21 cellular contexts compared by ENCODE assay signal in genomic region chr15:51833782-51834181, GRCh38. TPM values are rescaled to one million over a fixed set of nuclear protein-coding genes. Genes with fewer than 3 reads are reported as not detected.
DNase-seq lines count a peak whose midpoint lies in the region; ATAC-seq and TF ChIP-seq lines count a peak whose summit lies in the region.
"Had no signal": no experiment of that assay in that cellular context is flagged by ENCODE, and none has a peak within 500 bp of the region (broad histone marks: within the 10 kb centered on the region; RNA-seq: fewer than 3 reads in every experiment).

No MANE protein-coding gene starts in this region.

- no peaks in the 10 kb centered on the region for H3K9me3 ChIP-seq in MG63
- H3K9me3 ChIP-seq: HAP-1, lower lobe of right lung, tibial artery had no signal

- TF ChIP-seq CTCF in osteocyte (IDR thresholded peaks at IDR 0.05): no peak

- ATAC-seq in GM18520 (IDR thresholded peaks at IDR 0.05; ENCODE audit: unreplicated experiment): no peak
- ATAC-seq: lower lobe of right lung, WTC11 had no signal

- H3K36me3 Mint-ChIP-seq in activated naive CD4-positive, alpha-beta T cell treated with anti-CD3 and anti-CD28 coated beads, Interleukin-2, amount 50 U/mL, for 24 hours: no peaks in the 10 kb centered on the region
- H3K36me3 Mint-ChIP-seq in activated CD4-positive, alpha-beta memory T cell treated with anti-CD3 and anti-CD28 coated beads, Interleukin-2, amount 10 ng/mL, durations not matched to agents 7 days and 5 days (ENCODE audit: low read depth): peaks cover 16% of the 10 kb centered on the region
- H3K36me3 Mint-ChIP-seq in osteocyte (ENCODE audit: unreplicated experiment): peaks cover 2% of the 10 kb centered on the region
- H3K36me3 Mint-ChIP-seq: IgD-negative memory B cell, WTC11 had no signal

- no peaks in the 10 kb centered on the region for H3K9me3 Mint-ChIP-seq in activated naive CD4-positive, alpha-beta T cell treated with anti-CD3 and anti-CD28 coated beads, Interleukin-2, amount 50 U/mL, for 24 hours
- H3K9me3 Mint-ChIP-seq in activated CD4-positive, alpha-beta memory T cell treated with anti-CD3 and anti-CD28 coated beads, Interleukin-2, amount 10 ng/mL, durations not matched to agents 7 days and 5 days: no peaks in the 10 kb centered on the region
- no peaks in the 10 kb centered on the region for H3K9me3 Mint-ChIP-seq in osteocyte (ENCODE audit: unreplicated experiment)
- H3K9me3 Mint-ChIP-seq: IgD-negative memory B cell, WTC11 had no signal

- CTCF ChIA-PET in activated CD4-positive, alpha-beta memory T cell treated with anti-CD3 and anti-CD28 coated beads, Interleukin-2, amount 10 ng/mL, durations not matched to agents 7 days and 5 days (lab: Charles Lee): no interaction called here

- H3K4me3 ChIP-seq in MG63: no peak overlapping the region
- H3K4me3 ChIP-seq: HAP-1, tibial artery had no signal

- no peaks in the 10 kb centered on the region for H3K27me3 ChIP-seq in MG63
- H3K27me3 ChIP-seq: tibial artery had no signal

- POLR2A ChIA-PET in activated CD4-positive, alpha-beta memory T cell treated with anti-CD3 and anti-CD28 coated beads, Interleukin-2, amount 10 ng/mL, durations not matched to agents 7 days and 5 days (lab: Charles Lee): no interaction called here

- H3K27ac Mint-ChIP-seq in activated naive CD4-positive, alpha-beta T cell treated with anti-CD3 and anti-CD28 coated beads, Interleukin-2, amount 50 U/mL, for 24 hours: peak overlapping the region; percentile 14
- peak overlapping the region; percentile 53 for H3K27ac Mint-ChIP-seq in activated CD4-positive, alpha-beta memory T cell treated with anti-CD3 and anti-CD28 coated beads, Interleukin-2, amount 10 ng/mL, durations not matched to agents 7 days and 5 days
- H3K27ac Mint-ChIP-seq in osteocyte (ENCODE audit: unreplicated experiment): peak overlapping the region; percentile 56
- H3K27ac Mint-ChIP-seq: IgD-negative memory B cell, WTC11 had no signal

- H3K27me3 Mint-ChIP-seq in activated naive CD4-positive, alpha-beta T cell treated with anti-CD3 and anti-CD28 coated beads, Interleukin-2, amount 50 U/mL, for 24 hours: no peaks in the 10 kb centered on the region
- H3K27me3 Mint-ChIP-seq in activated CD4-positive, alpha-beta memory T cell treated with anti-CD3 and anti-CD28 coated beads, Interleukin-2, amount 10 ng/mL, durations not matched to agents 7 days and 5 days: no peaks in the 10 kb centered on the region
- H3K27me3 Mint-ChIP-seq in osteocyte (ENCODE audit: unreplicated experiment): no peaks in the 10 kb centered on the region
- H3K27me3 Mint-ChIP-seq: IgD-negative memory B cell had no signal

- 0 out of 2 replicates have a peak, but pooled peaks cover 6% of the 10 kb centered on the region for H3K36me3 ChIP-seq in MG63
- H3K36me3 ChIP-seq: lower lobe of right lung, tibial artery had no signal

- peaks cover 93% of the 10 kb centered on the region for H3K4me1 Mint-ChIP-seq in activated naive CD4-positive, alpha-beta T cell treated with anti-CD3 and anti-CD28 coated beads, Interleukin-2, amount 50 U/mL, for 24 hours
- peaks cover 74% of the 10 kb centered on the region for H3K4me1 Mint-ChIP-seq in activated CD4-positive, alpha-beta memory T cell treated with anti-CD3 and anti-CD28 coated beads, Interleukin-2, amount 10 ng/mL, durations not matched to agents 7 days and 5 days
- H3K4me1 Mint-ChIP-seq in osteocyte (ENCODE audit: unreplicated experiment): peaks cover 86% of the 10 kb centered on the region

- H3K4me3 Mint-ChIP-seq in activated naive CD4-positive, alpha-beta T cell treated with anti-CD3 and anti-CD28 coated beads, Interleukin-2, amount 50 U/mL, for 24 hours: peak overlapping the region; percentile 53
- peak overlapping the region; percentile 30 for H3K4me3 Mint-ChIP-seq in activated CD4-positive, alpha-beta memory T cell treated with anti-CD3 and anti-CD28 coated beads, Interleukin-2, amount 10 ng/mL, durations not matched to agents 7 days and 5 days
- no peak overlapping the region for H3K4me3 Mint-ChIP-seq in osteocyte (ENCODE audit: unreplicated experiment)
- H3K4me3 Mint-ChIP-seq: WTC11 had no signal

- no peak for DNase-seq in activated naive CD4-positive, alpha-beta T cell treated with anti-CD3 and anti-CD28 coated beads, Interleukin-2, amount 50 U/mL, for 16 hours
- DNase-seq in HCEC 1CT (peak; percentile 20), osteocyte (ENCODE audit: extremely low spot score, unreplicated experiment) (no peak), SW480 (ENCODE audit: low spot score) (no peak), MG63 (no peak)
- no peak for DNase-seq in activated CD4-positive, alpha-beta memory T cell treated with anti-CD3 and anti-CD28 coated beads, Interleukin-2, amount 10 ng/mL, durations not matched to agents 7 days and 5 days
- DNase-seq: foreskin melanocyte; GF-D8; lower lobe of right lung; NCI-H524; RPMI8226; small intestine; stimulated activated CD4-positive, alpha-beta T cell treated with anti-CD3 and anti-CD28 coated beads, Interleukin-4, amount 100 ng/mL, for 1 hour; stimulated activated naive CD4-positive, alpha-beta T cell treated with Interleukin-2 at 50 U/mL for 16 hours; T1000; tibial artery had no signal

RNA-seq across cellular contexts. Expression of gene TMOD3, which starts 4.3 kb away (rescaled TPM):
- 10 to 100 TPM; 77.5 to 79.6 TPM for total RNA-seq in activated CD4-positive, alpha-beta memory T cell treated with anti-CD3 and anti-CD28 coated beads, Interleukin-2, amount 10 ng/mL, durations not matched to agents 7 days and 5 days
- 75.4 and 84.3 TPM in 2 replicates for total RNA-seq in osteocyte
- 37.8 and 40.6 TPM in 2 replicates for total RNA-seq in MG63 (2014; rRNA removed; shearing (Covaris generic); ENCODE audit: low replicate concordance)
